ENCODE assay signal across 12 cellular contexts in genomic region chr16:67942510-67943255, GRCh38. TPM values are rescaled to one million over a fixed set of nuclear protein-coding genes. Genes with fewer than 3 reads are reported as not detected.
DNase-seq lines count a peak whose midpoint lies in the region; ATAC-seq and TF ChIP-seq lines count a peak whose summit lies in the region.
"Had no signal": no experiment of that assay in that cellular context is flagged by ENCODE, and none has a peak within 500 bp of the region (broad histone marks: within the 10 kb centered on the region; RNA-seq: fewer than 3 reads in every experiment).

No MANE protein-coding gene starts in this region.

- H3K4me1 ChIP-seq in left ventricle myocardium inferior (peaks cover 80% of the 10 kb centered on the region), suprapubic skin (peaks cover 36% of the 10 kb centered on the region)
- H3K4me1 ChIP-seq: SJCRH30 had no signal

- H3K27ac Mint-ChIP-seq in T-helper 17 cell, result peak overlapping the region; percentile 53

- WGBS in suprapubic skin, result 75% methylated on average over 5 of the region's 27 CpGs

- no peak overlapping the region for H3K4me3 Mint-ChIP-seq in T-helper 17 cell
- H3K4me3 Mint-ChIP-seq: IgD-negative memory B cell, immature natural killer cell, naive B cell had no signal

- ATAC-seq in T-helper 17 cell, result no peak
- ATAC-seq in GM18867 (IDR thresholded peaks at IDR 0.05; ENCODE audit: unreplicated experiment), result no peak

- DNase-seq in T-helper 17 cell (no peak), left ventricle myocardium inferior (no peak), suprapubic skin (ENCODE audit: low spot score in 2 of 2) (no peak), dedifferentiated amniotic fluid mesenchymal stem cell (ENCODE audit: extremely low spot score) (no peak)
- no peak for DNase-seq in stimulated activated CD4-positive, alpha-beta T cell treated with anti-CD3 and anti-CD28 coated beads, Interleukin-12 subunit alpha, Interleukin-12 subunit beta, amount 100 ng/mL, for 4 hours
- DNase-seq: COR-L47, naive B cell, NCI-H146 had no signal

- H3K4me3 ChIP-seq in left ventricle myocardium inferior, result no peak overlapping the region
- no peak overlapping the region for H3K4me3 ChIP-seq in suprapubic skin
- H3K4me3 ChIP-seq: SJCRH30 had no signal

- TF ChIP-seq EP300 in suprapubic skin (IDR thresholded peaks at IDR 0.05), result no peak

- H3K36me3 Mint-ChIP-seq in T-helper 17 cell (ENCODE audit: low read depth), result no peaks in the 10 kb centered on the region
- H3K36me3 Mint-ChIP-seq: immature natural killer cell, naive B cell had no signal

- no peaks in the 10 kb centered on the region for H3K9me3 ChIP-seq in T-helper 17 cell (ENCODE audit: control insufficient read depth, low read length, poor library complexity, severe bottlenecking)
- H3K9me3 ChIP-seq in left ventricle myocardium inferior (replicated peaks), result no peaks in the 10 kb centered on the region
- H3K9me3 ChIP-seq in suprapubic skin, result no peaks in the 10 kb centered on the region
- H3K9me3 ChIP-seq: SJCRH30 had no signal

- TF ChIP-seq CTCF in left ventricle myocardium inferior (IDR thresholded peaks at IDR 0.05; ENCODE audit: borderline replicate concordance) (no peak), suprapubic skin (IDR thresholded peaks at IDR 0.05) (no peak)

- no peak for TF ChIP-seq POLR2A in suprapubic skin (IDR thresholded peaks at IDR 0.05)

- H3K27ac ChIP-seq in left ventricle myocardium inferior (replicated peaks) (peak overlapping the region; percentile 80), suprapubic skin (peak overlapping the region; percentile 58)
- H3K27ac ChIP-seq: SJCRH30 had no signal

- H3K36me3 ChIP-seq in left ventricle myocardium inferior (peaks cover 75% of the 10 kb centered on the region), suprapubic skin (peaks cover 66% of the 10 kb centered on the region)

- intact Hi-C loops in left ventricle myocardium inferior (cut with micrococcal nuclease), result no loop called here

- H3K27me3 ChIP-seq in left ventricle myocardium inferior (ENCODE audit: low read depth), result no peaks in the 10 kb centered on the region
- H3K27me3 ChIP-seq in suprapubic skin, result no peaks in the 10 kb centered on the region
- H3K27me3 ChIP-seq: SJCRH30 had no signal

- peaks cover 15% of the 10 kb centered on the region for H3K4me1 Mint-ChIP-seq in T-helper 17 cell

- no peaks in the 10 kb centered on the region for H3K27me3 Mint-ChIP-seq in T-helper 17 cell
- H3K27me3 Mint-ChIP-seq: IgD-negative memory B cell, naive B cell had no signal

RNA-seq across cellular contexts. Expression of gene LCAT, which starts 1.2 kb away (rescaled TPM):
- total RNA-seq in T-helper 17 cell, result 1 to 10 TPM; 4.6 to 5.7 TPM
- 23.2 TPM for total RNA-seq in left ventricle myocardium inferior
- total RNA-seq in suprapubic skin, result 10 to 100 TPM; 10.6 to 61.4 (median 22.6) TPM

RNA-seq across cellular contexts. Expression of gene PSMB10, which starts 6.0 kb away (rescaled TPM):
- total RNA-seq in T-helper 17 cell, result 100 to 1,000 TPM in 1 of 2 donors, 10 to 100 TPM in 1; 93.7 to 119 TPM
- 55.8 TPM for total RNA-seq in left ventricle myocardium inferior
- 10 to 100 TPM; 13.5 to 31.2 (median 16.3) TPM for total RNA-seq in suprapubic skin

RNA-seq across cellular contexts. Expression of gene CTRL, which starts 11.0 kb away (rescaled TPM):
- total RNA-seq in T-helper 17 cell (1 to 10 TPM; 6.7 to 8.4 TPM), left ventricle myocardium inferior (0.71 TPM), suprapubic skin (1 to 10 TPM in 3 of 4 donors, under 1 TPM in 1; 0.55 to 2.7 (median 1.8) TPM)

RNA-seq across cellular contexts. Expression of gene SLC12A4, which starts 25.8 kb away (rescaled TPM):
- total RNA-seq in T-helper 17 cell (10 to 100 TPM; 19.5 to 24.3 TPM), left ventricle myocardium inferior (79.2 TPM), suprapubic skin (100 to 1,000 TPM in 1 of 4 donors, 10 to 100 TPM in 3; 31.2 to 165 (median 72.2) TPM)

RNA-seq across cellular contexts. Expression of gene DPEP3, which starts 37.6 kb away (rescaled TPM):
- total RNA-seq in T-helper 17 cell (under 1 TPM; 0.22 to 0.68 TPM), left ventricle myocardium inferior (not detected), suprapubic skin (not detected)
- total RNA-seq: SJCRH30 had no signal
